ENCODE assay signal across 11 cellular contexts in the genomic region with DNA sequence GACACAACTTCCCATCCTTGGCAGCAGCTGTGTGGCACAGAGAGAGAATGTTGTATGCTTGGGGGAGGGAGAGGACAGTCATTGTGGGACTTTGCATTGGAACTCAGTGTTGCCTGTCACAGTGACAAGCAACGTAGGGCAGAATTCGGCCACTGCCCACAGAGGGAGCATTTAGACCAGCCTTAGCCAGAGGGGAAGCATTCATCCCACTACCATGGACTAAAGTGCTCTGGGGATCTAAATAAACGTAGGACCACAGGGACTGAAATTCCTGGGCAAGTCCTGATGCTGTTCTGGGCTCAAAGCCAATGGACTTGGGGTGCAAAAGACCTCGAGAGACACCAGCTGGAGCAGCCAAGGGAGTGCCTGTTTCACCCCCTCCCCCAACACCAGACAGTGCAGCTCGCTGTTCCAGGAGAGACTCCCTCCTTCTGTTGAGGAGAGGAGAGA. TPM values are rescaled to one million over a fixed set of nuclear protein-coding genes. Genes with fewer than 3 reads are reported as not detected.
DNase-seq lines count a peak whose midpoint lies in the region; ATAC-seq and TF ChIP-seq lines count a peak whose summit lies in the region.
"Had no signal": no experiment of that assay in that cellular context is flagged by ENCODE, and none has a peak within 500 bp of the region (broad histone marks: within the 10 kb centered on the region; RNA-seq: fewer than 3 reads in every experiment).

No MANE protein-coding gene starts in this region.

- 60 to 70% (median 65%) methylated on average over 1 to 5 of the region's 5 CpGs for WGBS in adrenal gland, 4 donors

- no peaks in the 10 kb centered on the region for H3K4me1 Mint-ChIP-seq in GM23338
- H3K4me1 Mint-ChIP-seq: activated naive CD8-positive, alpha-beta T cell treated with anti-CD3 and anti-CD28 coated beads for 36 hours had no signal

- peaks cover 8% of the 10 kb centered on the region for H3K9me3 Mint-ChIP-seq in GM23338

- H3K4me2 ChIP-seq in GM23338: no peak overlapping the region

- H3K36me3 ChIP-seq in GM23338 (ENCODE audit: insufficient read depth) (no peaks in the 10 kb centered on the region), adrenal gland (replicated peaks in 1 of 2) (no peaks in the 10 kb centered on the region)

- no peak overlapping the region for H3K27ac ChIP-seq in GM23338 (ENCODE audit: low read depth)
- peak overlapping the region in 4 of 5 donors; percentile 42 to 87 (median 74) for H3K27ac ChIP-seq in adrenal gland
- H3K27ac ChIP-seq: VCaP had no signal

- H4K20me1 ChIP-seq in GM23338 (replicated peaks; ENCODE audit: insufficient read depth): no peaks in the 10 kb centered on the region

- peak; percentile 50 for ATAC-seq in GM23338

- peaks cover 0 to 8% (median 6%) of the 10 kb centered on the region in 3 donors for H3K9me3 ChIP-seq in adrenal gland (replicated peaks in 1 of 3)

- no peak overlapping the region for H3K4me3 Mint-ChIP-seq in GM23338
- H3K4me3 Mint-ChIP-seq: activated naive CD8-positive, alpha-beta T cell treated with anti-CD3 and anti-CD28 coated beads for 36 hours had no signal

- TF ChIP-seq POLR2A in adrenal gland (IDR thresholded peaks at IDR 0.05): no peak

- H3K79me2 ChIP-seq in GM23338 (replicated peaks; ENCODE audit: insufficient read depth): no peaks in the 10 kb centered on the region

- H3K4me1 ChIP-seq in GM23338 (ENCODE audit: insufficient read depth) (no peaks in the 10 kb centered on the region), adrenal gland (replicated peaks in 1 of 2) (peaks cover 14 to 37% of the 10 kb centered on the region in 2 donors)

- H3K27me3 ChIP-seq in GM23338 (ENCODE audit: insufficient read depth) (no peaks in the 10 kb centered on the region), adrenal gland (no peaks in the 10 kb centered on the region)

- no peaks in the 10 kb centered on the region for H3K27me3 Mint-ChIP-seq in GM23338 (ENCODE audit: insufficient read depth, low read depth, poor library complexity)

- intact Hi-C loops in adrenal gland (cut with DNase I) (loop anchor here in 1 of 2 donors (10.0 kb wide), 1 partner anchor 135 kb away; no protein-coding TSS in a partner anchor), head of caudate nucleus (cut with DNase I) (loop anchor here (10.0 kb wide), 1 partner anchor 135 kb away; no protein-coding TSS in a partner anchor)

- H3K9me2 ChIP-seq in GM23338 (ENCODE audit: insufficient read depth): no peaks in the 10 kb centered on the region

- no peaks in the 10 kb centered on the region for H3F3A ChIP-seq in GM23338 (replicated peaks; ENCODE audit: low read depth)

- H3K4me3 ChIP-seq in GM23338: no peak overlapping the region
- no peak overlapping the region for H3K4me3 ChIP-seq in adrenal gland

- TF ChIP-seq CTCF in GM23338 (conservative IDR thresholded peaks at IDR 0.05; ENCODE audit: low read depth in 2 of 2) (peak in 1 of 2 experiments; percentile 49; a peak in 2 of 4 replicates), adrenal gland (IDR thresholded peaks at IDR 0.05) (no peak)

- peak; percentile 5 for DNase-seq in GM23338 (ENCODE audit: low spot score)
- DNase-seq in adrenal gland: peak in 4 of 7 donors; percentile 17 to 54 (median 36)
- peak; percentile 29 to 87 (median 72) for DNase-seq in head of caudate nucleus
- DNase-seq in nucleus accumbens (lab: John Stamatoyannopoulos, UW): peak in 51 of 56 donors; percentile 16 to 84 (median 70)
- DNase-seq in AML-193 (lab: John Stamatoyannopoulos, UW): no peak
- DNase-seq in SK-N-DZ (ENCODE audit: low spot score): no peak
- no peak for DNase-seq in NCI-H187 (lab: John Stamatoyannopoulos, UW)
- no peak for DNase-seq in A172 (ENCODE audit: low spot score)
- DNase-seq: activated naive CD8-positive, alpha-beta T cell treated with anti-CD3 and anti-CD28 coated beads for 36 hours had no signal

- H3K36me3 Mint-ChIP-seq in GM23338 (ENCODE audit: low read depth): peaks cover 3% of the 10 kb centered on the region; the same call in 2 of the 3 replicates
- H3K36me3 Mint-ChIP-seq: activated naive CD8-positive, alpha-beta T cell treated with anti-CD3 and anti-CD28 coated beads for 36 hours had no signal

- H3K27ac Mint-ChIP-seq in GM23338: no peak overlapping the region
- H3K27ac Mint-ChIP-seq: activated naive CD8-positive, alpha-beta T cell treated with anti-CD3 and anti-CD28 coated beads for 36 hours had no signal

- H2AFZ ChIP-seq in GM23338: no peak overlapping the region; the same call in 1 of the 2 replicates

TF ChIP-seq in GM23338, 12 proteins besides CTCF, POLR2A, EP300 and RAD21 (continues in another document):
- TF ChIP-seq ZNF114 (CRISPR knock-in tag; IDR thresholded peaks at IDR 0.05) (no peak), ZNF331 (CRISPR knock-in tag; IDR thresholded peaks at IDR 0.05; ENCODE audit: low read depth) (no peak), JUNB (IDR thresholded peaks at IDR 0.05; ENCODE audit: unreplicated experiment) (no peak)
- TF ChIP-seq, protein P1, sequence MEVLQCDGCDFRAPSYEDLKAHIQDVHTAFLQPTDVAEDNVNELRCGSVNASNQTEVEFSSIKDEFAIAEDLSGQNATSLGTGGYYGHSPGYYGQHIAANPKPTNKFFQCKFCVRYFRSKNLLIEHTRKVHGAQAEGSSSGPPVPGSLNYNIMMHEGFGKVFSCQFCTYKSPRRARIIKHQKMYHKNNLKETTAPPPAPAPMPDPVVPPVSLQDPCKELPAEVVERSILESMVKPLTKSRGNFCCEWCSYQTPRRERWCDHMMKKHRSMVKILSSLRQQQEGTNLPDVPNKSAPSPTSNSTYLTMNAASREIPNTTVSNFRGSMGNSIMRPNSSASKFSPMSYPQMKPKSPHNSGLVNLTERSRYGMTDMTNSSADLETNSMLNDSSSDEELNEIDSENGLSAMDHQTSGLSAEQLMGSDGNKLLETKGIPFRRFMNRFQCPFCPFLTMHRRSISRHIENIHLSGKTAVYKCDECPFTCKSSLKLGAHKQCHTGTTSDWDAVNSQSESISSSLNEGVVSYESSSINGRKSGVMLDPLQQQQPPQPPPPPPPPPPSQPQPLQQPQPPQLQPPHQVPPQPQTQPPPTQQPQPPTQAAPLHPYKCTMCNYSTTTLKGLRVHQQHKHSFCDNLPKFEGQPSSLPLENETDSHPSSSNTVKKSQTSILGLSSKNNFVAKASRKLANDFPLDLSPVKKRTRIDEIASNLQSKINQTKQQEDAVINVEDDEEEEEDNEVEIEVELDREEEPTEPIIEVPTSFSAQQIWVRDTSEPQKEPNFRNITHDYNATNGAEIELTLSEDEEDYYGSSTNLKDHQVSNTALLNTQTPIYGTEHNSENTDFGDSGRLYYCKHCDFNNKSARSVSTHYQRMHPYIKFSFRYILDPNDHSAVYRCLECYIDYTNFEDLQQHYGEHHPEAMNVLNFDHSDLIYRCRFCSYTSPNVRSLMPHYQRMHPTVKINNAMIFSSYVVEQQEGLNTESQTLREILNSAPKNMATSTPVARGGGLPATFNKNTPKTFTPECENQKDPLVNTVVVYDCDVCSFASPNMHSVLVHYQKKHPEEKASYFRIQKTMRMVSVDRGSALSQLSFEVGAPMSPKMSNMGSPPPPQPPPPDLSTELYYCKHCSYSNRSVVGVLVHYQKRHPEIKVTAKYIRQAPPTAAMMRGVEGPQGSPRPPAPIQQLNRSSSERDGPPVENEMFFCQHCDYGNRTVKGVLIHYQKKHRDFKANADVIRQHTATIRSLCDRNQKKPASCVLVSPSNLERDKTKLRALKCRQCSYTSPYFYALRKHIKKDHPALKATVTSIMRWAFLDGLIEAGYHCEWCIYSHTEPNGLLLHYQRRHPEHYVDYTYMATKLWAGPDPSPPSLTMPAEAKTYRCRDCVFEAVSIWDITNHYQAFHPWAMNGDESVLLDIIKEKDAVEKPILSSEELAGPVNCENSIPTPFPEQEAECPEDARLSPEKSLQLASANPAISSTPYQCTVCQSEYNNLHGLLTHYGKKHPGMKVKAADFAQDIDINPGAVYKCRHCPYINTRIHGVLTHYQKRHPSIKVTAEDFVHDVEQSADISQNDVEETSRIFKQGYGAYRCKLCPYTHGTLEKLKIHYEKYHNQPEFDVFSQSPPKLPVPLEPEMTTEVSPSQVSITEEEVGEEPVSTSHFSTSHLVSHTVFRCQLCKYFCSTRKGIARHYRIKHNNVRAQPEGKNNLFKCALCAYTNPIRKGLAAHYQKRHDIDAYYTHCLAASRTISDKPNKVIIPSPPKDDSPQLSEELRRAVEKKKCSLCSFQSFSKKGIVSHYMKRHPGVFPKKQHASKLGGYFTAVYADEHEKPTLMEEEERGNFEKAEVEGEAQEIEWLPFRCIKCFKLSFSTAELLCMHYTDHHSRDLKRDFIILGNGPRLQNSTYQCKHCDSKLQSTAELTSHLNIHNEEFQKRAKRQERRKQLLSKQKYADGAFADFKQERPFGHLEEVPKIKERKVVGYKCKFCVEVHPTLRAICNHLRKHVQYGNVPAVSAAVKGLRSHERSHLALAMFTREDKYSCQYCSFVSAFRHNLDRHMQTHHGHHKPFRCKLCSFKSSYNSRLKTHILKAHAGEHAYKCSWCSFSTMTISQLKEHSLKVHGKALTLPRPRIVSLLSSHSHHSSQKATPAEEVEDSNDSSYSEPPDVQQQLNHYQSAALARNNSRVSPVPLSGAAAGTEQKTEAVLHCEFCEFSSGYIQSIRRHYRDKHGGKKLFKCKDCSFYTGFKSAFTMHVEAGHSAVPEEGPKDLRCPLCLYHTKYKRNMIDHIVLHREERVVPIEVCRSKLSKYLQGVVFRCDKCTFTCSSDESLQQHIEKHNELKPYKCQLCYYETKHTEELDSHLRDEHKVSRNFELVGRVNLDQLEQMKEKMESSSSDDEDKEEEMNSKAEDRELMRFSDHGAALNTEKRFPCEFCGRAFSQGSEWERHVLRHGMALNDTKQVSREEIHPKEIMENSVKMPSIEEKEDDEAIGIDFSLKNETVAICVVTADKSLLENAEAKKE (CRISPR knock-in tag; IDR thresholded peaks at IDR 0.05): no peak

RNA-seq across cellular contexts. Expression of gene ABCA8, which starts 44.9 kb away (rescaled TPM):
- not detected in 2 replicates for total RNA-seq in GM23338 (2014; rRNA removed; shearing (Covaris generic))
- not detected in 2 replicates for polyA plus RNA-seq in GM23338 (2016; fragmentation: Nextera tagmentation; extraction: Ambion mirVana)
- total RNA-seq in adrenal gland: 100 to 1,000 TPM in 7 of 8 donors, 10 to 100 TPM in 1; 81.8 to 247 (median 152) TPM
- 10 to 100 TPM; 21.2 to 47.4 (median 37.0) TPM for polyA plus RNA-seq in adrenal gland
- polyA plus RNA-seq in SK-N-DZ (2014; cell fraction: cytosol; rRNA removed): not detected in 2 replicates
- polyA plus RNA-seq in SK-N-DZ (2014; cell fraction: nucleus; rRNA removed): not detected in 2 replicates
- total RNA-seq in A172 (2014; rRNA removed; shearing (Covaris generic)): not detected in 2 replicates
- total RNA-seq: activated naive CD8-positive, alpha-beta T cell treated with anti-CD3 and anti-CD28 coated beads for 36 hours; kidney epithelial cell had no signal

Comparison
In these comparisons a context has a peak if more than half of its experiments do, and no peak if none do; other contexts are left out.
1. DNase-seq: peak in GM23338 (single experiment), adrenal gland (4 of 7), head of caudate nucleus (42 of 42) and nucleus accumbens (51 of 56); none in AML-193 (0 of 2), SK-N-DZ (single experiment), NCI-H187 (0 of 2) and A172 (single experiment).
2. RNA of gene ABCA8, which starts 44.9 kb away (total RNA-seq): 81.8 to 247 TPM in adrenal gland; not detected in GM23338 and not detected in A172; every median in the first group is over 10 times any median in the second.